Comparison of ENCODE assay signal across 8 cellular contexts in the genomic region with DNA sequence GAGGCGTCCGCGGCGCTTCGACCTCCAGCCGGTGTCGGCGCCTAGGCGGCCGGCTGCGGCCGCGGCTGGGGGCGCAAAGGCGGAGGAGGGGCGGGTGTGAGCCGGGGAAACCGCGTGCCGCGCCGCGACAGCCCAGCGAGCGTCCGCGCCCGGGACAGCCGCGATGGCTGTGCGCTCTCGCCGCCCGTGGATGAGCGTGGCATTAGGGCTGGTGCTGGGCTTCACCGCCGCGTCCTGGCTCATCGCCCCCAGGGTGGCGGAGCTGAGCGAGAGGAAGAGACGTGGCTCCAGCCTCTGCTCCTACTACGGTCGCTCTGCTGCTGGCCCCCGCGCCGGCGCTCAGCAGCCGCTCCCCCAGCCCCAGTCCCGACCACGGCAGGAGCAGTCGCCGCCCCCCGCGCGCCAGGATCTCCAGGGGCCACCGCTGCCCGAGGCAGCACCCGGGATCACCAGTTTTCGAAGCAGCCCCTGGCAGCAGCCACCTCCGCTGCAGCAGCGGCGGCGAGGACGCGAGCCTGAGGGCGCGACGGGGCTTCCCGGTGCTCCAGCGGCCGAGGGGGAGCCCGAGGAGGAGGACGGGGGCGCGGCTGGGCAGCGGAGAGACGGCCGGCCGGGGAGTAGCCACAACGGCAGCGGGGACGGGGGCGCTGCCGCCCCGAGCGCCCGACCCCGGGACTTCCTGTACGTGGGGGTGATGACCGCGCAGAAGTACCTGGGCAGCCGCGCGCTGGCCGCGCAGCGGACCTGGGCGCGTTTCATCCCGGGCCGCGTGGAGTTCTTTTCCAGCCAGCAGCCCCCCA. TPM values are rescaled to one million over a fixed set of nuclear protein-coding genes. Genes with fewer than 3 reads are reported as not detected.
A peak's percentile ranks its signal among the peaks of the same experiment; 100 is the strongest.
DNase-seq lines count a peak whose midpoint lies in the region; ATAC-seq and TF ChIP-seq lines count a peak whose summit lies in the region.

No MANE protein-coding gene starts in this region.

- no peak overlapping the region for H3K27ac ChIP-seq in ACC112 (ENCODE audit: low read depth, low read length)
- peak overlapping the region; percentile 85 to 86 for H3K27ac ChIP-seq in right atrium auricular region

- no peak overlapping the region for H3K4me3 Mint-ChIP-seq in activated naive CD8-positive, alpha-beta T cell treated with anti-CD3 and anti-CD28 coated beads for 36 hours

- H3K4me1 Mint-ChIP-seq in activated naive CD8-positive, alpha-beta T cell treated with anti-CD3 and anti-CD28 coated beads for 36 hours, result peaks cover 12% of the 10 kb centered on the region

- H3K27me3 Mint-ChIP-seq in activated naive CD8-positive, alpha-beta T cell treated with anti-CD3 and anti-CD28 coated beads for 36 hours, result peaks cover 57% of the 10 kb centered on the region

- no peak for TF ChIP-seq CTCF in right atrium auricular region (IDR thresholded peaks at IDR 0.05)
- TF ChIP-seq CTCF in retinal pigment epithelial cell (conservative IDR thresholded peaks at IDR 0.05; ENCODE audit: low read depth, low read length), result no peak

- H3K27ac Mint-ChIP-seq in activated naive CD8-positive, alpha-beta T cell treated with anti-CD3 and anti-CD28 coated beads for 36 hours, result no peak overlapping the region

- H3K36me3 ChIP-seq in ACC112 (ENCODE audit: insufficient read depth, low read length), result no peaks in the 10 kb centered on the region
- H3K36me3 ChIP-seq in right atrium auricular region, result no peaks in the 10 kb centered on the region

- DNase-seq in activated naive CD8-positive, alpha-beta T cell treated with anti-CD3 and anti-CD28 coated beads for 36 hours, result peak; percentile 5
- DNase-seq in right atrium auricular region (ENCODE audit: low spot score), result no peak
- no peak for DNase-seq in retinal pigment epithelial cell (ENCODE audit: low read depth)
- no peak for DNase-seq in NCI-H510A (lab: John Stamatoyannopoulos, UW)
- no peak for DNase-seq in NCI-H2107 (lab: John Stamatoyannopoulos, UW)

- H3K9me3 Mint-ChIP-seq in activated naive CD8-positive, alpha-beta T cell treated with anti-CD3 and anti-CD28 coated beads for 36 hours, result no peaks in the 10 kb centered on the region

- peaks cover 2% of the 10 kb centered on the region for H3K36me3 Mint-ChIP-seq in activated naive CD8-positive, alpha-beta T cell treated with anti-CD3 and anti-CD28 coated beads for 36 hours

- ATAC-seq in GM18909 (IDR thresholded peaks at IDR 0.05; ENCODE audit: poor library complexity, unreplicated experiment), result peak; percentile 45
- ATAC-seq in HG03135 (IDR thresholded peaks at IDR 0.05; ENCODE audit: unreplicated experiment), result peak; percentile 45

- no peaks in the 10 kb centered on the region for H3K9me3 ChIP-seq in right atrium auricular region

- H3K27me3 ChIP-seq in ACC112 (ENCODE audit: insufficient read depth, low read length) (no peaks in the 10 kb centered on the region), right atrium auricular region (no peaks in the 10 kb centered on the region)

- H3K4me1 ChIP-seq in ACC112 (ENCODE audit: control insufficient read depth, insufficient read depth, low read length, unreplicated experiment), result peaks cover 12% of the 10 kb centered on the region
- peaks cover 0 to 23% of the 10 kb centered on the region in 2 donors for H3K4me1 ChIP-seq in right atrium auricular region

- H3K4me3 ChIP-seq in ACC112 (ENCODE audit: low read depth, low read length), result peak overlapping the region; percentile 82
- H3K4me3 ChIP-seq in right atrium auricular region, result peak overlapping the region; percentile 65 to 84
- peak overlapping the region; percentile 65 for H3K4me3 ChIP-seq in retinal pigment epithelial cell (ENCODE audit: low read length)

- H2AFZ ChIP-seq in ACC112 (ENCODE audit: low read length, unreplicated experiment), result peak overlapping the region; percentile 90

- H3K79me2 ChIP-seq in ACC112 (ENCODE audit: control insufficient read depth, insufficient read depth, low read length, unreplicated experiment), result no peaks in the 10 kb centered on the region

RNA-seq across cellular contexts. Expression of a gene that starts 0.6 kb away (rescaled TPM):
- not detected for total RNA-seq in activated naive CD8-positive, alpha-beta T cell treated with anti-CD3 and anti-CD28 coated beads for 36 hours
- 1 to 10 TPM; 2.5 TPM for total RNA-seq in right atrium auricular region
